In the genomic region with DNA sequence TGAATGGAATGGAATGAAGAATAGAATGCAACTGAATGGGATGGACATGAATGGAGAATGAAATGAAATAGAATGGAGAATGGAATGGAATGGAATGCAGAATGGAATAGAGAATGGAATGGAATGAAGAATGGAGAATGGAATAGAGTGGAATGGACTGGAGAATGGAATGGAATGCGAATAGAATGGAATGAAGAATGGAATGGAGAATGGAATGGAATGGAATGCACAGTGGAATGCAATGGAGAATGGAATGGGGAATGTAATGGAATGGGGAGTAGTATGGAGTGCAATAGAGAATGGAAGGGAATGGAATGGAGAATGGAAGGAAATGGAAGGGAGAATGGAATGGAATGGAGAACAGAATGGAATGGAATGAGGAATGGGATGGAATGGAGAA, we compare ENCODE assay signal across 28 cellular contexts.
"Had no signal": no experiment of that assay in that cellular context is flagged by ENCODE, and none has a peak within 500 bp of the region (broad histone marks: within the 10 kb centered on the region; RNA-seq: fewer than 3 reads in every experiment).

No MANE protein-coding gene starts in this region.

- H3K36me3 Mint-ChIP-seq: activated naive CD4-positive, alpha-beta T cell treated with anti-CD3 and anti-CD28 coated beads, Interleukin-2, amount 10 ng/mL, durations not matched to agents 7 days and 5 days; activated naive CD4-positive, alpha-beta T cell treated with anti-CD3 and anti-CD28 coated beads, Interleukin-2, amount 50 U/mL, for 72 hours; activated naive CD8-positive, alpha-beta T cell treated with anti-CD3 and anti-CD28 coated beads, Interleukin-2, amount 10 ng/mL, durations not matched to agents 7 days and 5 days; brain; WTC11 had no signal

- H3K27ac Mint-ChIP-seq: activated CD4-positive, alpha-beta memory T cell treated with anti-CD3 and anti-CD28 coated beads, Interleukin-2, amount 10 ng/mL, durations not matched to agents 7 days and 5 days; activated CD4-positive, alpha-beta T cell treated with anti-CD3 and anti-CD28 coated beads, Interleukin-2, amount 10 ng/mL, durations not matched to agents 7 days and 5 days; activated naive CD4-positive, alpha-beta T cell treated with anti-CD3 and anti-CD28 coated beads, Interleukin-2, amount 10 ng/mL, durations not matched to agents 7 days and 5 days; activated naive CD4-positive, alpha-beta T cell treated with anti-CD3 and anti-CD28 coated beads, Interleukin-2, amount 50 U/mL, for 72 hours; activated naive CD8-positive, alpha-beta T cell treated with anti-CD3 and anti-CD28 coated beads, Interleukin-2, amount 10 ng/mL, durations not matched to agents 7 days and 5 days; activated T-cell treated with anti-CD3 and anti-CD28 coated beads, Interleukin-2, amount 50 U/mL, for 24 hours; activated T-cell treated with anti-CD3 and anti-CD28 coated beads, Interleukin-2, amount 50 U/mL, for 72 hours; brain; WTC11 had no signal

- H3K4me3 Mint-ChIP-seq: activated CD4-positive, alpha-beta memory T cell treated with anti-CD3 and anti-CD28 coated beads, Interleukin-2, amount 10 ng/mL, durations not matched to agents 7 days and 5 days; activated CD4-positive, alpha-beta T cell treated with anti-CD3 and anti-CD28 coated beads, Interleukin-2, amount 10 ng/mL, durations not matched to agents 7 days and 5 days; activated naive CD4-positive, alpha-beta T cell treated with anti-CD3 and anti-CD28 coated beads, Interleukin-2, amount 10 ng/mL, durations not matched to agents 7 days and 5 days; activated naive CD8-positive, alpha-beta T cell treated with anti-CD3 and anti-CD28 coated beads, Interleukin-2, amount 10 ng/mL, durations not matched to agents 7 days and 5 days; activated T-cell treated with anti-CD3 and anti-CD28 coated beads, Interleukin-2, amount 50 U/mL, for 24 hours; activated T-cell treated with anti-CD3 and anti-CD28 coated beads, Interleukin-2, amount 50 U/mL, for 72 hours; brain; WTC11 had no signal

- H3K9me3 Mint-ChIP-seq: activated CD4-positive, alpha-beta memory T cell treated with anti-CD3 and anti-CD28 coated beads, Interleukin-2, amount 10 ng/mL, durations not matched to agents 7 days and 5 days; activated CD4-positive, alpha-beta T cell treated with anti-CD3 and anti-CD28 coated beads, Interleukin-2, amount 10 ng/mL, durations not matched to agents 7 days and 5 days; activated naive CD4-positive, alpha-beta T cell treated with anti-CD3 and anti-CD28 coated beads, Interleukin-2, amount 10 ng/mL, durations not matched to agents 7 days and 5 days; activated naive CD4-positive, alpha-beta T cell treated with anti-CD3 and anti-CD28 coated beads, Interleukin-2, amount 50 U/mL, for 72 hours; activated naive CD8-positive, alpha-beta T cell treated with anti-CD3 and anti-CD28 coated beads, Interleukin-2, amount 10 ng/mL, durations not matched to agents 7 days and 5 days; activated T-cell treated with anti-CD3 and anti-CD28 coated beads, Interleukin-2, amount 50 U/mL, for 24 hours; activated T-cell treated with anti-CD3 and anti-CD28 coated beads, Interleukin-2, amount 50 U/mL, for 72 hours; brain; WTC11 had no signal

- H3K4me3 ChIP-seq: ascending aorta, breast epithelium, cardiac muscle cell, colonic mucosa had no signal

- H3K9me3 ChIP-seq: ascending aorta, colonic mucosa had no signal

- ATAC-seq: activated naive CD4-positive, alpha-beta T cell treated with anti-CD3 and anti-CD28 coated beads, Interleukin-2, amount 50 U/mL, for 72 hours; activated T-cell treated with anti-CD3 and anti-CD28 coated beads, Interleukin-2, amount 50 U/mL, for 72 hours; esophagus mucosa; WTC11 had no signal

- H3K27me3 Mint-ChIP-seq: activated CD4-positive, alpha-beta memory T cell treated with anti-CD3 and anti-CD28 coated beads, Interleukin-2, amount 10 ng/mL, durations not matched to agents 7 days and 5 days; activated CD4-positive, alpha-beta T cell treated with anti-CD3 and anti-CD28 coated beads, Interleukin-2, amount 10 ng/mL, durations not matched to agents 7 days and 5 days; activated naive CD4-positive, alpha-beta T cell treated with anti-CD3 and anti-CD28 coated beads, Interleukin-2, amount 10 ng/mL, durations not matched to agents 7 days and 5 days; activated naive CD8-positive, alpha-beta T cell treated with anti-CD3 and anti-CD28 coated beads, Interleukin-2, amount 10 ng/mL, durations not matched to agents 7 days and 5 days; activated T-cell treated with anti-CD3 and anti-CD28 coated beads, Interleukin-2, amount 50 U/mL, for 24 hours; brain had no signal

- DNase-seq: activated CD4-positive, alpha-beta memory T cell treated with anti-CD3 and anti-CD28 coated beads, Interleukin-2, amount 10 ng/mL, durations not matched to agents 7 days and 5 days; activated CD4-positive, alpha-beta T cell treated with anti-CD3 and anti-CD28 coated beads for 1 hour; activated CD4-positive, alpha-beta T cell treated with anti-CD3 and anti-CD28 coated beads for 4 hours; activated CD4-positive, alpha-beta T cell treated with anti-CD3 and anti-CD28 coated beads, Interleukin-2, amount 10 ng/mL, durations not matched to agents 7 days and 5 days; activated CD4-positive, alpha-beta T cell treated with anti-CD3 and anti-CD28 coated beads, Interleukin-2, amount 50 U/mL, for 4 hours; activated CD8-positive, alpha-beta memory T cell treated with anti-CD3 and anti-CD28 coated beads, Interleukin-2, amount 50 U/mL, for 48 hours; activated gamma-delta T cell; activated naive CD4-positive, alpha-beta T cell; activated naive CD4-positive, alpha-beta T cell treated with anti-CD3 and anti-CD28 coated beads, Interleukin-2, amount 10 ng/mL, durations not matched to agents 7 days and 5 days; activated naive CD8-positive, alpha-beta T cell treated with anti-CD3 and anti-CD28 coated beads, Interleukin-2, amount 10 ng/mL, durations not matched to agents 7 days and 5 days; activated T-cell treated with anti-CD3 and anti-CD28 coated beads for 4 hours; activated T-cell treated with anti-CD3 and anti-CD28 coated beads, Interleukin-2, amount 50 U/mL, for 24 hours; activated T-cell treated with anti-CD3 and anti-CD28 coated beads, Interleukin-2, amount 50 U/mL, for 72 hours; central memory CD4-positive, alpha-beta T cell; cerebellar nuclear complex; colonic mucosa; effector CD8-positive, alpha-beta T cell; foreskin fibroblast; head of caudate nucleus; T-helper 2 cell had no signal

- H3K36me3 ChIP-seq: breast epithelium, cardiac muscle cell, colonic mucosa had no signal

- H3K27me3 ChIP-seq: ascending aorta, breast epithelium, cardiac muscle cell, colonic mucosa had no signal

- H3K4me1 ChIP-seq: ascending aorta, breast epithelium, colonic mucosa had no signal

- H3K4me1 Mint-ChIP-seq: activated CD4-positive, alpha-beta memory T cell treated with anti-CD3 and anti-CD28 coated beads, Interleukin-2, amount 10 ng/mL, durations not matched to agents 7 days and 5 days; activated CD4-positive, alpha-beta T cell treated with anti-CD3 and anti-CD28 coated beads, Interleukin-2, amount 10 ng/mL, durations not matched to agents 7 days and 5 days; activated naive CD4-positive, alpha-beta T cell treated with anti-CD3 and anti-CD28 coated beads, Interleukin-2, amount 10 ng/mL, durations not matched to agents 7 days and 5 days; activated naive CD8-positive, alpha-beta T cell treated with anti-CD3 and anti-CD28 coated beads, Interleukin-2, amount 10 ng/mL, durations not matched to agents 7 days and 5 days; brain; WTC11 had no signal

- H3K27ac ChIP-seq: ascending aorta, breast epithelium, cardiac muscle cell, colonic mucosa, VCaP had no signal
